13 cellular contexts compared by ENCODE assay signal in genomic region chr7:14341200-14341599, GRCh38.
"Had no signal": no experiment of that assay in that cellular context is flagged by ENCODE, and none has a peak within 500 bp of the region (broad histone marks: within the 10 kb centered on the region; RNA-seq: fewer than 3 reads in every experiment).

No MANE protein-coding gene starts in this region.

- H3K27ac ChIP-seq: suprapubic skin, VCaP had no signal

- ATAC-seq: left colon had no signal

- H3K9me3 ChIP-seq: sigmoid colon, suprapubic skin had no signal

- H3K4me1 ChIP-seq: suprapubic skin had no signal

- H3K27me3 ChIP-seq: sigmoid colon, suprapubic skin had no signal

- H3K36me3 ChIP-seq: sigmoid colon, suprapubic skin had no signal

- H3K4me3 ChIP-seq: sigmoid colon, suprapubic skin had no signal

- DNase-seq: activated CD4-positive, alpha-beta memory T cell treated with anti-CD3 and anti-CD28 coated beads, Interleukin-2, amount 10 ng/mL, durations not matched to agents 7 days and 5 days; activated gamma-delta T cell; activated naive CD8-positive, alpha-beta T cell treated with anti-CD3 and anti-CD28 coated beads for 36 hours; activated T-cell treated with anti-CD3 and anti-CD28 coated beads, Interleukin-2, amount 50 U/mL, for 48 hours; dermis blood vessel endothelial cell; left colon; naive B cell; occipital lobe; sigmoid colon; stimulated activated CD4-positive, alpha-beta T cell treated with anti-CD3 and anti-CD28 coated beads, Interleukin-2, amount 100 ng/mL, for 24 hours; stimulated activated naive CD4-positive, alpha-beta T cell treated with Interleukin-2 at 50 U/mL for 16 hours had no signal
